In the genomic region with DNA sequence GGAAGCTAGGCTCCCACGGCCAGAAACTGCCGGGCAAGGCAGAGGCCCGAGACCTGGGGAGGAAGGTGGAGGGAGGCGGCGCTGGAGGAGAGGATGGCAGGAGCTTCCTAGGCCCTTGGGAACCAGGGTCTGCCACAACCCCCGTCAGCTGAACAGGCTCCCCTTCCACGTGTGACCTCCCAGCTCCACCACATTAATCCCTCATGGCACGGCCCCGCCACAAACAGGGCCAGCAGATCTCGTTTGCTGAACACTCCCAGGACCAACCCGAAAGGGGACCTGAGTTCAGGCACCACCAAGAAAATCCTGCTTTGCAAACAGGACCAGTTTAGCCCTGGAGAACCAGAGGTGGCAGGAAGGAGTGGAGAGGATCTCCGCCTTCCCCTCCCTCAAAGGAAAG, we compare ENCODE assay signal across 21 cellular contexts.
"Had no signal": no experiment of that assay in that cellular context is flagged by ENCODE, and none has a peak within 500 bp of the region (broad histone marks: within the 10 kb centered on the region; RNA-seq: fewer than 3 reads in every experiment).

No MANE protein-coding gene starts in this region.

- H3K36me3 ChIP-seq: upper lobe of right lung had no signal

- H3K9me3 Mint-ChIP-seq: activated naive CD8-positive, alpha-beta T cell treated with anti-CD3 and anti-CD28 coated beads for 36 hours; activated T-cell treated with anti-CD3 and anti-CD28 coated beads, Interleukin-2, amount 50 U/mL, for 24 hours; activated T-helper 17 cell treated with anti-CD3 and anti-CD28 coated beads, Interleukin-2, amount 50 U/mL, for 72 hours; central memory CD8-positive, alpha-beta T cell; memory B cell; T-helper 2 cell treated with Interferon-gamma antibody and Interleukin-4, amounts not matched to agents 5 μg/mL and 100 μg/mL, for 36 hours had no signal

- FAIRE-seq: astrocyte, colon had no signal

- H3K9me3 ChIP-seq: upper lobe of right lung had no signal

- H3K4me3 Mint-ChIP-seq: activated naive CD8-positive, alpha-beta T cell treated with anti-CD3 and anti-CD28 coated beads for 36 hours; activated T-cell treated with anti-CD3 and anti-CD28 coated beads, Interleukin-2, amount 50 U/mL, for 24 hours; activated T-helper 17 cell treated with anti-CD3 and anti-CD28 coated beads, Interleukin-2, amount 50 U/mL, for 72 hours; central memory CD8-positive, alpha-beta T cell; memory B cell; T-helper 2 cell treated with Interferon-gamma antibody and Interleukin-4, amounts not matched to agents 5 μg/mL and 100 μg/mL, for 36 hours had no signal

- H3K27ac ChIP-seq: upper lobe of right lung had no signal

- H3K4me1 Mint-ChIP-seq: activated naive CD8-positive, alpha-beta T cell treated with anti-CD3 and anti-CD28 coated beads for 36 hours; activated T-helper 17 cell treated with anti-CD3 and anti-CD28 coated beads, Interleukin-2, amount 50 U/mL, for 72 hours; central memory CD8-positive, alpha-beta T cell had no signal

- H3K4me3 ChIP-seq: dorsolateral prefrontal cortex, upper lobe of right lung had no signal

- H3K36me3 Mint-ChIP-seq: activated naive CD8-positive, alpha-beta T cell treated with anti-CD3 and anti-CD28 coated beads for 36 hours; memory B cell had no signal

- H3K27me3 ChIP-seq: upper lobe of right lung had no signal

- H3K27me3 Mint-ChIP-seq: activated naive CD8-positive, alpha-beta T cell treated with anti-CD3 and anti-CD28 coated beads for 36 hours had no signal

- DNase-seq: activated CD4-positive, alpha-beta T cell treated with anti-CD3 and anti-CD28 coated beads for 1 hour; activated CD4-positive, alpha-beta T cell treated with anti-CD3 and anti-CD28 coated beads, Interleukin-2, amount 50 U/mL, for 1 hour; activated CD8-positive, alpha-beta memory T cell treated with anti-CD3 and anti-CD28 coated beads, Interleukin-2, amount 50 U/mL, for 4 hours; activated naive CD4-positive, alpha-beta T cell treated with Interleukin-2 at 50 U/mL for 16 hours; activated naive CD8-positive, alpha-beta T cell treated with anti-CD3 and anti-CD28 coated beads for 36 hours; activated T-cell treated with anti-CD3 and anti-CD28 coated beads, Interleukin-2, amount 50 U/mL, for 24 hours; dorsolateral prefrontal cortex; foreskin melanocyte; hippocampal formation; occipital lobe; stimulated activated CD4-positive, alpha-beta T cell treated with anti-CD3 and anti-CD28 coated beads, Interleukin-4, amount 100 ng/mL, for 1 hour; stimulated activated naive CD4-positive, alpha-beta T cell treated with Interleukin-2 at 50 U/mL for 16 hours; upper lobe of right lung had no signal

- H3K27ac Mint-ChIP-seq: activated naive CD8-positive, alpha-beta T cell treated with anti-CD3 and anti-CD28 coated beads for 36 hours; activated T-cell treated with anti-CD3 and anti-CD28 coated beads, Interleukin-2, amount 50 U/mL, for 24 hours; activated T-helper 17 cell treated with anti-CD3 and anti-CD28 coated beads, Interleukin-2, amount 50 U/mL, for 72 hours; memory B cell; T-helper 2 cell treated with Interferon-gamma antibody and Interleukin-4, amounts not matched to agents 5 μg/mL and 100 μg/mL, for 36 hours had no signal

- H3K4me1 ChIP-seq: upper lobe of right lung had no signal

- ATAC-seq: activated T-helper 17 cell treated with anti-CD3 and anti-CD28 coated beads, Interleukin-2, amount 50 U/mL, for 72 hours; sciatic nerve; SK-N-SH treated with all-trans-retinoic acid at 6 μM for 48 hours; upper lobe of right lung had no signal
